In the genomic region with DNA sequence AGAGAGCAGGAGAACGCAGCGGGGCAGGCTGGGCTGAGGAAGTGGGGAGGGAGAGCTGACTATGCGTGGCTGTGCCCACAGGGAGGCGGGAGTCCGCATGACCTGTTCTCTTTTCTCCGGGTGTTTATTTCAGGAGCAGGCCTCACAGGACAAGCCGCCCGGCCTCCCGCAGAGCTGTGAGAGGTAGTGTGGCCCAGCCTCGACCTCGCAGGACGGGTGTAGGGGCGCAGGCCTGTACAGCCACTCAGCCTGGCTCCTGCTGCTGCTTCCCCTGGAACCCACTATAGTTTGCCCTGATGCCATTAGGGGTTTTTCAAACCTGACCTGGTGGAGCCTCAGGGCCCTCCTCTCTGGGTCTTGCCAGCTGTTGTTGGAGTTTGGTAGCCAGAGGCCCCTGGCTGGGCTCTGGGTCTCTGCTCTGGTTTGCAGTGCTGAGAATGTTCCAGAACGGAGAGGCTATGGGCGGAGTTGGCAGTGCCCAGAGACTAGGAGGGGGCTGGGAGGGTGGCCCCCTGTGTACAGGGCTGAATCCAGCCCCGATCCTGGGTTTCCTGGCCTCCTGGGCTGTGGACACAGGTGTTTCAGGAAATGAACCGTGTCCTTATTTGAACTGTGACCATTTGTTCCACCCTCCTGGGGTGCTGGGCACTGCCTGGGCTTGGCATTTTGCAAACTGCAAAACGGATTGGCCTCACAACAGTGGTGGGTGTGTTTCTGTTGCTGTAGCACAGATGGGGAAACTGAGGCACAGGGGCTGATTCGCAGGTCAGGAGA, we compare ENCODE assay signal across 13 cellular contexts.
DNase-seq lines count a peak whose midpoint lies in the region; ATAC-seq, FAIRE-seq and TF ChIP-seq lines count a peak whose summit lies in the region.
"Had no signal": no experiment of that assay in that cellular context is flagged by ENCODE, and none has a peak within 500 bp of the region (broad histone marks: within the 10 kb centered on the region; RNA-seq: fewer than 3 reads in every experiment).

No MANE protein-coding gene starts in this region.

- no peak overlapping the region for H4K8ac ChIP-seq in trophoblast cell (ENCODE audit: low read depth, low read length)

- no peak overlapping the region for H3K4me3 ChIP-seq in trophoblast cell (ENCODE audit: low read depth, low read length)

- no peak for FAIRE-seq in GM12891 (lab: Jason Lieb, UNC)

- H3K27ac Mint-ChIP-seq in activated T-helper 2 cell treated with anti-CD3 and anti-CD28 coated beads, Interferon-gamma antibody, Interleukin-2, Interleukin-4, amounts not matched to agents 10 μg/mL and 5 μg/mL and 100 μg/mL, durations not matched to agents 14 hours and 24 hours and 36 hours = no peak overlapping the region
- H3K27ac Mint-ChIP-seq: progenitor cell of endocrine pancreas had no signal

- no peaks in the 10 kb centered on the region for H3K4me1 Mint-ChIP-seq in activated T-helper 2 cell treated with anti-CD3 and anti-CD28 coated beads, Interferon-gamma antibody, Interleukin-2, Interleukin-4, amounts not matched to agents 10 μg/mL and 5 μg/mL and 100 μg/mL, durations not matched to agents 14 hours and 24 hours and 36 hours (ENCODE audit: low read depth)

- no peak overlapping the region for H3K4me3 Mint-ChIP-seq in activated T-helper 2 cell treated with anti-CD3 and anti-CD28 coated beads, Interferon-gamma antibody, Interleukin-2, Interleukin-4, amounts not matched to agents 10 μg/mL and 5 μg/mL and 100 μg/mL, durations not matched to agents 14 hours and 24 hours and 36 hours (ENCODE audit: low read depth)

- intact Hi-C loops in activated T-helper 2 cell treated with anti-CD3 and anti-CD28 coated beads, Interferon-gamma antibody, Interleukin-2, Interleukin-4, amounts not matched to agents 10 μg/mL and 5 μg/mL and 100 μg/mL, durations not matched to agents 14 hours and 24 hours and 36 hours (cut with micrococcal nuclease) = no loop called here

- no peak overlapping the region for H2AK5ac ChIP-seq in trophoblast cell (ENCODE audit: low read length)

- no peak overlapping the region for H3K27ac ChIP-seq in trophoblast cell (ENCODE audit: low read depth, low read length)
- no peak overlapping the region for H3K27ac ChIP-seq in RWPE1

- H3K79me2 ChIP-seq in trophoblast cell (ENCODE audit: control insufficient read depth, insufficient read depth, low read length, poor library complexity) = no peaks in the 10 kb centered on the region

- H3K36me3 Mint-ChIP-seq in activated T-helper 2 cell treated with anti-CD3 and anti-CD28 coated beads, Interferon-gamma antibody, Interleukin-2, Interleukin-4, amounts not matched to agents 10 μg/mL and 5 μg/mL and 100 μg/mL, durations not matched to agents 14 hours and 24 hours and 36 hours (ENCODE audit: low read depth) = no peaks in the 10 kb centered on the region

- H3K14ac ChIP-seq in trophoblast cell (ENCODE audit: low read length) = no peak overlapping the region

- no peak overlapping the region for H4K12ac ChIP-seq in trophoblast cell (ENCODE audit: low read depth, low read length)

- WGBS in trophoblast cell (ENCODE audit: extremely low coverage, insufficient coverage, insufficient read length) = no CpG with 5 or more reads among the region's 19 CpGs

- H2AFZ ChIP-seq in trophoblast cell (ENCODE audit: insufficient read depth, low read length, poor library complexity) = no peak overlapping the region

- no peak overlapping the region for H2BK12ac ChIP-seq in trophoblast cell (ENCODE audit: low read length)

- no peaks in the 10 kb centered on the region for H3K27me3 ChIP-seq in trophoblast cell (ENCODE audit: insufficient read depth, low read length)

- no peak for ATAC-seq in GM18868 (IDR thresholded peaks at IDR 0.05; ENCODE audit: unreplicated experiment)

- H3K9ac ChIP-seq in trophoblast cell (ENCODE audit: low read length) = no peak overlapping the region

- peaks cover 0 to 5% of the 10 kb centered on the region in 2 experiments for H3K36me3 ChIP-seq in trophoblast cell (ENCODE audit: control insufficient read depth in 1 of 2, insufficient read depth in 2 of 2, low read length in 2 of 2)

- TF ChIP-seq POLR2A in GM12891 (IDR thresholded peaks at IDR 0.05; ENCODE audit: low read depth, low read length) = no peak

- no peak for TF ChIP-seq CTCF in RWPE1 (conservative IDR thresholded peaks at IDR 0.05; ENCODE audit: low read depth)

- H4K91ac ChIP-seq in trophoblast cell (ENCODE audit: low read depth, low read length) = no peak overlapping the region

- POLR2A ChIA-PET in RWPE1 (lab: Yijun Ruan, JAX; ENCODE audit: low non-redundant PET) = no interaction called here

- DNase-seq in D341Med (ENCODE audit: low spot score) = peak; percentile 16
- peak; percentile 8 for DNase-seq in GM12891 (ENCODE audit: insufficient read length, low spot score)
- DNase-seq in activated T-helper 2 cell treated with anti-CD3 and anti-CD28 coated beads, Interferon-gamma antibody, Interleukin-2, Interleukin-4, amounts not matched to agents 10 μg/mL and 5 μg/mL and 100 μg/mL, durations not matched to agents 14 hours and 24 hours and 36 hours (ENCODE audit: low spot score) = peak; percentile 5
- DNase-seq in mucosa of gallbladder (ENCODE audit: low spot score) = peak; percentile 10
- DNase-seq in trophoblast cell = no peak
- no peak for DNase-seq in RWPE1 (ENCODE audit: low spot score)
- no peak for DNase-seq in NCI-H446 (lab: John Stamatoyannopoulos, UW)
- DNase-seq: activated CD4-positive, alpha-beta T cell treated with anti-CD3 and anti-CD28 coated beads, Interleukin-2, amount 50 U/mL, for 4 hours; amniotic stem cell; Calu3; NK-92 treated with Interleukin-12 subunit alpha and Interleukin-12 subunit beta, amount 100 ng/mL, for 24 hours had no signal

- H3K9me3 Mint-ChIP-seq in activated T-helper 2 cell treated with anti-CD3 and anti-CD28 coated beads, Interferon-gamma antibody, Interleukin-2, Interleukin-4, amounts not matched to agents 10 μg/mL and 5 μg/mL and 100 μg/mL, durations not matched to agents 14 hours and 24 hours and 36 hours = no peaks in the 10 kb centered on the region

- no peak overlapping the region for H3K23ac ChIP-seq in trophoblast cell (ENCODE audit: low read length)

- no peak overlapping the region for H3K4ac ChIP-seq in trophoblast cell (ENCODE audit: low read depth, low read length)

- CTCF ChIA-PET in RWPE1 (lab: Yijun Ruan, JAX) = interaction anchor here (0.6 kb wide), 1 partner anchor 137 kb away, joined by 3 read pairs; no protein-coding TSS in a partner anchor

- no peak overlapping the region for H3K4me2 ChIP-seq in trophoblast cell (ENCODE audit: low read length)

- H2BK120ac ChIP-seq in trophoblast cell (ENCODE audit: insufficient read depth, low read length, poor library complexity) = no peak overlapping the region

- H3K27me3 Mint-ChIP-seq in activated T-helper 2 cell treated with anti-CD3 and anti-CD28 coated beads, Interferon-gamma antibody, Interleukin-2, Interleukin-4, amounts not matched to agents 10 μg/mL and 5 μg/mL and 100 μg/mL, durations not matched to agents 14 hours and 24 hours and 36 hours (ENCODE audit: low read depth) = no peaks in the 10 kb centered on the region
- H3K27me3 Mint-ChIP-seq: progenitor cell of endocrine pancreas had no signal

- peaks cover 4% of the 10 kb centered on the region in 2 experiments for H3K4me1 ChIP-seq in trophoblast cell (ENCODE audit: control insufficient read depth in 1 of 2, insufficient read depth in 2 of 2, low read length in 2 of 2)

- no peaks in the 10 kb centered on the region for H3K79me1 ChIP-seq in trophoblast cell (ENCODE audit: low read length)

- H3K18ac ChIP-seq in trophoblast cell (ENCODE audit: low read length) = no peak overlapping the region

- no peak overlapping the region for H2BK5ac ChIP-seq in trophoblast cell (ENCODE audit: low read depth, low read length, poor library complexity)

- peaks cover 3% of the 10 kb centered on the region for H3K9me3 ChIP-seq in trophoblast cell (ENCODE audit: insufficient read depth, low read depth, low read length)

TF ChIP-seq in GM12891, 5 proteins besides CTCF, POLR2A, EP300 and RAD21:
- TF ChIP-seq SPI1 (IDR thresholded peaks at IDR 0.05; ENCODE audit: low read depth, low read length) (no peak), PAX5 (IDR thresholded peaks at IDR 0.05; ENCODE audit: insufficient read depth, low read length, severe bottlenecking) (no peak), POU2F2 (IDR thresholded peaks at IDR 0.05; ENCODE audit: low read depth, low read length) (no peak), TAF1 (IDR thresholded peaks at IDR 0.05; ENCODE audit: low read depth, low read length) (no peak), POLR2AphosphoS5 (IDR thresholded peaks at IDR 0.05; ENCODE audit: low read depth, low read length) (no peak)
TF ChIP-seq in GM12891: peak in this region for 0.

Comparison
In these comparisons a context has a peak if more than half of its experiments do, and no peak if none do; other contexts are left out.
1. DNase-seq: peak in D341Med (single experiment), GM12891 (single experiment), activated T-helper 2 cell treated with anti-CD3 and anti-CD28 coated beads, Interferon-gamma antibody, Interleukin-2, Interleukin-4, amounts not matched to agents 10 μg/mL and 5 μg/mL and 100 μg/mL, durations not matched to agents 14 hours and 24 hours and 36 hours (single experiment) and mucosa of gallbladder (single experiment); none in trophoblast cell (0 of 2), RWPE1 (single experiment) and NCI-H446 (0 of 2).